Comparison of ENCODE assay signal across 11 cellular contexts in genomic region chr4:158996669-158997074, GRCh38.
DNase-seq lines count a peak whose midpoint lies in the region; ATAC-seq and TF ChIP-seq lines count a peak whose summit lies in the region.
"Had no signal": no experiment of that assay in that cellular context is flagged by ENCODE, and none has a peak within 500 bp of the region (broad histone marks: within the 10 kb centered on the region; RNA-seq: fewer than 3 reads in every experiment).

No MANE protein-coding gene starts in this region.

- H3K36me3 ChIP-seq in lung (ENCODE audit: control insufficient read depth in 2 of 2, insufficient read depth in 2 of 2, low read length in 2 of 2), result no peaks in the 10 kb centered on the region

- no peaks in the 10 kb centered on the region for H3K9me3 ChIP-seq in lung (ENCODE audit: control insufficient read depth in 2 of 2, insufficient read depth in 1 of 2, low read length in 1 of 2)

- H3K27ac Mint-ChIP-seq in brain, result peak overlapping the region in 3 of 5 experiments; percentile 19 to 54 (median 40)

- H3K4me1 ChIP-seq in lung (ENCODE audit: control insufficient read depth in 2 of 2, insufficient read depth in 2 of 2, low read length in 2 of 2), result peaks cover 0 to 4% of the 10 kb centered on the region in 2 donors

- no peak overlapping the region for H3K27ac ChIP-seq in lung (ENCODE audit: low read depth in 1 of 2, low read length in 1 of 2)

- H3K36me3 Mint-ChIP-seq in brain, result no peaks in the 10 kb centered on the region

- DNase-seq in AG09319 (ENCODE audit: extremely low read depth, low read depth) (peak; percentile 69), NCI-H2029 treated with DMSO at 0.1 percent for 48 hours (lab: John Stamatoyannopoulos, UW) (peak; percentile 56), lung (ENCODE audit: low spot score) (no peak), D341Med (ENCODE audit: low spot score) (no peak), NCI-H1048 (lab: John Stamatoyannopoulos, UW) (no peak)
- no peak for DNase-seq in effector CD4-positive, alpha-beta T cell
- DNase-seq: GF-D8, islet precursor cell, NCI-H526 had no signal

- WGBS in lung, 2 donors, result 36 to 64% methylated on average over 3 of the region's 3 CpGs

- H3K27me3 ChIP-seq in lung (ENCODE audit: control insufficient read depth, insufficient read depth), result no peaks in the 10 kb centered on the region

- ATAC-seq in lung (ENCODE audit: insufficient read depth, low FRiP score) (peak; percentile 88), GM19035 (IDR thresholded peaks at IDR 0.05; ENCODE audit: unreplicated experiment) (no peak)

- H3K27me3 Mint-ChIP-seq in brain, result no peaks in the 10 kb centered on the region

- H3K4me3 ChIP-seq in lung, result no peak overlapping the region

- TF ChIP-seq CTCF in AG09319 (IDR thresholded peaks at IDR 0.05; ENCODE audit: low read depth, low read length) (no peak; the same call in 1 of the 2 replicates), brain (conservative IDR thresholded peaks at IDR 0.05) (no peak), lung (IDR thresholded peaks at IDR 0.05; ENCODE audit: control extremely low read depth, extremely low read depth) (no peak)

- H3K9me3 Mint-ChIP-seq in brain, result peaks cover 0 to 3% (median 0%) of the 10 kb centered on the region in 5 experiments

- peaks cover 18% of the 10 kb centered on the region for H3K4me1 Mint-ChIP-seq in brain

- H3K4me3 Mint-ChIP-seq in brain, result peak overlapping the region in 1 of 5 experiments; percentile 8

Comparison
In these comparisons a context has a peak if more than half of its experiments do, and no peak if none do; other contexts are left out.
1. DNase-seq: peak in AG09319 (single experiment) and NCI-H2029 treated with DMSO at 0.1 percent for 48 hours (single experiment); none in lung (single experiment), effector CD4-positive, alpha-beta T cell (single experiment), D341Med (single experiment) and NCI-H1048 (single experiment).